9 cellular contexts compared by ENCODE assay signal in the genomic region with DNA sequence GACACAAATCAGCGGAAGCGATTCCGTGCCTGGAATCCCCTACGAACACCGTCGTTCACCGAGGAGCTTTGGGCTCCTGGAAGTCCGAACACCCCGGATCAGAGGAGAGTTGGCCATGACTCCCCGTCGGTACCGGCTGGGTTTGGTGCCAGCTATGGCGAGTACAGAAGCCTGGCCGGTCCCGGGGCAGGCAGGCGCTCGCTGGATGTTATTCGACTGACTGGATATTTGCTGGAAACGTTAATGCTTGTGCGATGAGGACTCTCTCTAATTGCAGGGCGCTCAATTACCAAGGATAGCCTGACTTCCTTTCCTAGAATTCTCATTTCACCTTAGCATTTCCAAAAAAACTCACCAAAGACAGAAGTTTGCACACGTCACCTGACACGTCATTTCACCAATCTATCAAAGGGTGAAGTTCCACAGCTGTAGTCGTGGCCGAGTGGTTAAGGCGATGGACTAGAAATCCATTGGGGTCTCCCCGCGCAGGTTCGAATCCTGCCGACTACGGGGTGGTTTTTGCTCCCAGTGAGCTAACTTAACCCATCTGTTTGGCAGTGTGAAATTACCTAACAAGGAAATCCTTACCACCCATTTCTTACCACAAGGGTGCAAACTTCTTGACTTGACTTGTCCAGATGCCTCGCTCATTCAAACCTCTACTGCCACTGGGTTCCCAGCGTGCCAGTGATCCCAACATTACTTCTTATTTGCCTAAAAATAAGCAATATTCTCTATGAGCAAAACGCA. TPM values are rescaled to one million over a fixed set of nuclear protein-coding genes. Genes with fewer than 3 reads are reported as not detected.
DNase-seq lines count a peak whose midpoint lies in the region; FAIRE-seq and TF ChIP-seq lines count a peak whose summit lies in the region.
"Had no signal": no experiment of that assay in that cellular context is flagged by ENCODE, and none has a peak within 500 bp of the region (broad histone marks: within the 10 kb centered on the region; RNA-seq: fewer than 3 reads in every experiment).

No MANE protein-coding gene starts in this region.

- H4K20me1 ChIP-seq in astrocyte (ENCODE audit: insufficient read depth, low read length): no peaks in the 10 kb centered on the region

- TF ChIP-seq CTCF in astrocyte (IDR thresholded peaks at IDR 0.05; ENCODE audit: insufficient read depth, low read depth, low read length): peak; percentile 16

- no peaks in the 10 kb centered on the region for H3K36me3 Mint-ChIP-seq in astrocyte (ENCODE audit: low read depth, unreplicated experiment)

- H3K9ac ChIP-seq in astrocyte (ENCODE audit: low read length): peak overlapping the region; percentile 80
- H3K9ac ChIP-seq in iPS-20b (ENCODE audit: low read depth, low read length): peak overlapping the region; percentile 65
- H3K9ac ChIP-seq: KMS-11 had no signal

- H3K79me2 ChIP-seq in astrocyte (ENCODE audit: insufficient read depth, low read length): no peaks in the 10 kb centered on the region

- no peaks in the 10 kb centered on the region for H3K9me3 ChIP-seq in astrocyte (ENCODE audit: insufficient read depth, low read depth, low read length)
- no peaks in the 10 kb centered on the region for H3K9me3 ChIP-seq in iPS-20b (ENCODE audit: insufficient read depth, low read depth, low read length)

- H3K4me1 ChIP-seq in astrocyte (ENCODE audit: insufficient read depth, low read length) (no peaks in the 10 kb centered on the region), iPS-20b (ENCODE audit: insufficient read depth, low read length) (no peaks in the 10 kb centered on the region)

- H3K4me3 Mint-ChIP-seq in astrocyte (ENCODE audit: unreplicated experiment): peak overlapping the region; percentile 89

- peak overlapping the region; percentile 87 for H2AFZ ChIP-seq in astrocyte (ENCODE audit: low read depth, low read length)

- peak overlapping the region; percentile 67 for H3K27ac Mint-ChIP-seq in astrocyte (ENCODE audit: unreplicated experiment)

- peak overlapping the region; percentile 86 for H3K4me2 ChIP-seq in astrocyte (ENCODE audit: low read length)
- H3K4me2 ChIP-seq: KMS-11 had no signal

- H3K4me3 ChIP-seq in H7 (ENCODE audit: insufficient read depth, low read depth, low read length): peak overlapping the region; percentile 71
- peak overlapping the region; percentile 90 for H3K4me3 ChIP-seq in astrocyte (ENCODE audit: insufficient read depth, low read depth, low read length)
- H3K4me3 ChIP-seq in iPS-20b (ENCODE audit: low read length): peak overlapping the region; percentile 91

- no peaks in the 10 kb centered on the region for H3K9me3 Mint-ChIP-seq in astrocyte (ENCODE audit: unreplicated experiment)

- H3K36me3 ChIP-seq in H7 (replicated peaks; ENCODE audit: control insufficient read depth, insufficient read depth, low read length): no peaks in the 10 kb centered on the region
- no peaks in the 10 kb centered on the region for H3K36me3 ChIP-seq in astrocyte (ENCODE audit: insufficient read depth, low read length)
- no peaks in the 10 kb centered on the region for H3K36me3 ChIP-seq in iPS-20b (ENCODE audit: insufficient read depth, low read depth, low read length)

- DNase-seq in COLO829 (ENCODE audit: low spot score) (peak; percentile 82), H7 (peak; percentile 64), RCC 7860 (ENCODE audit: low spot score) (peak; percentile 83), astrocyte (ENCODE audit: low read depth) (peak; percentile 88), SHP77 treated with DMSO at 0.1 percent for 48 hours (lab: John Stamatoyannopoulos, UW) (no peak), middle frontal gyrus (ENCODE audit: extremely low spot score, low spot score) (no peak)
- DNase-seq in stimulated activated CD4-positive, alpha-beta T cell treated with anti-CD3 and anti-CD28 coated beads, Interleukin-15, amount 100 ng/mL, for 24 hours: peak; percentile 90

- no peaks in the 10 kb centered on the region for H3K4me1 Mint-ChIP-seq in astrocyte (ENCODE audit: low read depth, unreplicated experiment)

- H3K27me3 ChIP-seq in H7 (ENCODE audit: control insufficient read depth, insufficient read depth, low read length): peaks cover 6% of the 10 kb centered on the region
- peaks cover 4% of the 10 kb centered on the region for H3K27me3 ChIP-seq in astrocyte (ENCODE audit: insufficient read depth, low read length)
- H3K27me3 ChIP-seq in iPS-20b (ENCODE audit: insufficient read depth, low read length): peaks cover 18% of the 10 kb centered on the region

- H3K27me3 Mint-ChIP-seq in astrocyte (ENCODE audit: low read depth, unreplicated experiment): no peaks in the 10 kb centered on the region

- H3K27ac ChIP-seq in astrocyte (ENCODE audit: low read depth, low read length) (peak overlapping the region; percentile 51), iPS-20b (ENCODE audit: low read length) (no peak overlapping the region)
- H3K27ac ChIP-seq: KMS-11 had no signal

- peak; percentile 29 for FAIRE-seq in RCC 7860 (lab: Jason Lieb, UNC)
- FAIRE-seq in astrocyte (lab: Jason Lieb, UNC): peak; percentile 99

RNA-seq across cellular contexts. Expression of a gene that starts 22.7 kb away (rescaled TPM):
- 5.8 and 7.9 TPM in 2 replicates for total RNA-seq in H7 (2014; rRNA removed; shearing (Covaris generic))
- 5.1 and 5.7 TPM in 2 replicates for total RNA-seq in astrocyte

Comparison
In these comparisons a context has a peak if more than half of its experiments do, and no peak if none do; other contexts are left out.
1. DNase-seq: peak in COLO829 (single experiment), H7 (single experiment), RCC 7860 (single experiment), astrocyte (single experiment) and stimulated activated CD4-positive, alpha-beta T cell treated with anti-CD3 and anti-CD28 coated beads, Interleukin-15, amount 100 ng/mL, for 24 hours (single experiment); none in SHP77 treated with DMSO at 0.1 percent for 48 hours (single experiment) and middle frontal gyrus (single experiment).
2. Peak in every context shown above with its lines, with median percentiles within 50 percentile points of each other: H3K4me3 ChIP-seq.